ENCODE assay signal across 25 cellular contexts in the genomic region with DNA sequence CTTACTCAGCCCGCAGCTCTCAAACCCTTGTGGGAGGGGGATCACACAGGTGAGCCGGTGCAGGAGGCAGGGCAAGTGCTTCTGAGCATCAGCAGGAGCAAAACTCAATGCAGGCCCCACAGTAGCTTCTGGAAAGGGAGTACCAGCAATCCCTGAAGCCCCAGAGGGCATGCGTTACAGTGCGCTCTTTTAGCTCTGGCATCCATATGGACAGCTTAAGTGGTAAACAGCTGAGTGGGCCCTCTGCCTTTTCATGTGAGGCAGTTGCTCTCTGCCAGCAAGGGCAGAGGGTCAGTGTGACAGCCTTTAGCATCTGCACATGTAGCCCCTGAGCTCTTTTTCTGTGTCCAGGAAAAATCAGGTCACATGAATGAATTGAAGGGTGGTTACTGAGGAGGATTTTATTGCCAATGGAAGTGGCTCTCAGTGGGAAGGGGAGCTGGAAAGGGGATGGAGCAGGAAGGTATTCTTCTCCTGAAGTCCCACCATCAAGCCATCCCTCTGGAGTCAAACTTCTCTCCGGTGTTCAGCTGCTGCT.
"Had no signal": no experiment of that assay in that cellular context is flagged by ENCODE, and none has a peak within 500 bp of the region (broad histone marks: within the 10 kb centered on the region; RNA-seq: fewer than 3 reads in every experiment).

No MANE protein-coding gene starts in this region.

- H3K27ac ChIP-seq: ovary, parathyroid adenoma, psoas muscle, right lobe of liver, sigmoid colon, stomach, thoracic aorta, thyroid gland, tibial nerve, upper lobe of right lung, uterus had no signal

- DNase-seq: naive thymus-derived CD8-positive, alpha-beta T cell; nephron progenitor cell; occipital lobe; ovary; posterior cingulate gyrus; psoas muscle; right cardiac atrium; right lobe of liver; sigmoid colon; small intestine; stimulated activated CD4-positive, alpha-beta T cell treated with anti-CD3 and anti-CD28 coated beads, Interleukin-15, amount 100 ng/mL, for 24 hours; stimulated activated CD4-positive, alpha-beta T cell treated with anti-CD3 and anti-CD28 coated beads, Interleukin-2, amount 100 ng/mL, for 24 hours; stimulated activated CD4-positive, alpha-beta T cell treated with anti-CD3 and anti-CD28 coated beads, Interleukin-2, amount 100 ng/mL, for 48 hours; stimulated activated CD4-positive, alpha-beta T cell treated with anti-CD3 and anti-CD28 coated beads, Interleukin-4, amount 100 ng/mL, for 24 hours; stimulated activated naive B cell treated with anti-CD40 and anti-IgM and Interleukin-4, amounts not matched to agents 10 μg/mL and 1 μg/mL and 100 μg/mL, for 72 hours; stimulated activated naive CD4-positive, alpha-beta T cell treated with Interleukin-2 at 50 U/mL for 16 hours; stomach; thyroid gland; upper lobe of right lung; uterus had no signal

- ATAC-seq: naive thymus-derived CD8-positive, alpha-beta T cell; natural killer cell treated with Interleukin-12 subunit alpha and Interleukin-12 subunit beta and Interleukin-15 and Interleukin-18, amount 100 ng/mL, for 72 hours; psoas muscle; right cardiac atrium; right lobe of liver; stimulated activated effector memory CD8-positive, alpha-beta T cell treated with anti-CD3 and anti-CD28 coated beads, Interleukin-12 subunit alpha, Interleukin-12 subunit beta, amount 100 ng/mL, for 72 hours; stimulated activated naive B cell treated with anti-CD40 and anti-IgM and Interleukin-4, amounts not matched to agents 10 μg/mL and 1 μg/mL and 100 μg/mL, for 72 hours; upper lobe of right lung had no signal

- H3K79me2 ChIP-seq: parathyroid adenoma had no signal

- H3K36me3 ChIP-seq: ovary, right lobe of liver, sigmoid colon, stomach, thoracic aorta, thyroid gland, tibial nerve, upper lobe of right lung, uterus had no signal

- H3K4me1 ChIP-seq: parathyroid adenoma, psoas muscle, right lobe of liver, sigmoid colon, stomach, tibial nerve, upper lobe of right lung, uterus had no signal

- H3K4me3 ChIP-seq: ovary, psoas muscle, right lobe of liver, sigmoid colon, stomach, thoracic aorta, thyroid gland, tibial nerve, upper lobe of right lung, uterus had no signal

- H3K9ac ChIP-seq: parathyroid adenoma had no signal

- H2AFZ ChIP-seq: parathyroid adenoma had no signal

- H3K27me3 ChIP-seq: ovary, right lobe of liver, sigmoid colon, stomach, thyroid gland, tibial nerve, upper lobe of right lung, uterus had no signal

- H3K9me3 ChIP-seq: ovary, psoas muscle, right lobe of liver, sigmoid colon, thoracic aorta, thyroid gland, upper lobe of right lung, uterus had no signal
